Comparison of ENCODE assay signal across 13 cellular contexts in genomic region chr7:100433592-100434296, GRCh38. TPM values are rescaled to one million over a fixed set of nuclear protein-coding genes. Genes with fewer than 3 reads are reported as not detected.
DNase-seq lines count a peak whose midpoint lies in the region; ATAC-seq and TF ChIP-seq lines count a peak whose summit lies in the region.
"Had no signal": no experiment of that assay in that cellular context is flagged by ENCODE, and none has a peak within 500 bp of the region (broad histone marks: within the 10 kb centered on the region; RNA-seq: fewer than 3 reads in every experiment).

No MANE protein-coding gene starts in this region.

- peak overlapping the region; percentile 23 for H3K27ac ChIP-seq in left ventricle myocardium inferior (replicated peaks)
- no peak overlapping the region for H3K27ac ChIP-seq in right atrium auricular region
- no peak overlapping the region for H3K27ac ChIP-seq in aorta (ENCODE audit: low read depth in 1 of 2, low read length in 2 of 2)
- H3K27ac ChIP-seq in prostate gland = peak overlapping the region in 1 of 2 donors; percentile 35

- H3K36me3 Mint-ChIP-seq in T-helper 2 cell treated with Interferon-gamma antibody and Interleukin-4, amounts not matched to agents 5 μg/mL and 100 μg/mL, for 36 hours (ENCODE audit: low read depth) = peaks cover 50% of the 10 kb centered on the region
- peaks cover 0 to 13% (median 4%) of the 10 kb centered on the region in 3 donors for H3K36me3 Mint-ChIP-seq in immature natural killer cell

- peaks cover 5% of the 10 kb centered on the region for H3K27me3 Mint-ChIP-seq in T-helper 2 cell treated with Interferon-gamma antibody and Interleukin-4, amounts not matched to agents 5 μg/mL and 100 μg/mL, for 36 hours (ENCODE audit: low read depth)
- H3K27me3 Mint-ChIP-seq in immature natural killer cell (ENCODE audit: low read depth in 3 of 3) = peaks cover 23 to 26% (median 25%) of the 10 kb centered on the region in 3 donors

- peaks cover 23% of the 10 kb centered on the region for H3K36me3 ChIP-seq in left ventricle myocardium inferior
- peaks cover 21% of the 10 kb centered on the region for H3K36me3 ChIP-seq in right atrium auricular region
- no peaks in the 10 kb centered on the region for H3K36me3 ChIP-seq in aorta (ENCODE audit: control insufficient read depth in 1 of 2, insufficient read depth in 2 of 2, low read length in 1 of 2)
- peaks cover 48% of the 10 kb centered on the region for H3K36me3 ChIP-seq in MG63
- H3K36me3 ChIP-seq in prostate gland = peaks cover 5 to 7% of the 10 kb centered on the region in 2 donors

- no peaks in the 10 kb centered on the region for H3K9me3 ChIP-seq in left ventricle myocardium inferior (replicated peaks)
- no peaks in the 10 kb centered on the region for H3K9me3 ChIP-seq in right atrium auricular region
- H3K9me3 ChIP-seq in aorta (ENCODE audit: control insufficient read depth, low read length) = no peaks in the 10 kb centered on the region
- H3K9me3 ChIP-seq in MG63 = no peaks in the 10 kb centered on the region
- no peaks in the 10 kb centered on the region for H3K9me3 ChIP-seq in prostate gland
- H3K9me3 ChIP-seq: body of pancreas had no signal

- peaks cover 67% of the 10 kb centered on the region for H3K4me1 ChIP-seq in left ventricle myocardium inferior
- peaks cover 0 to 41% of the 10 kb centered on the region in 2 donors for H3K4me1 ChIP-seq in right atrium auricular region
- no peaks in the 10 kb centered on the region for H3K4me1 ChIP-seq in aorta (ENCODE audit: control insufficient read depth in 1 of 2, insufficient read depth in 2 of 2, low read length in 2 of 2)
- peaks cover 29% of the 10 kb centered on the region for H3K4me1 ChIP-seq in prostate gland (replicated peaks)

- peak overlapping the region; percentile 91 for H3K27ac Mint-ChIP-seq in T-helper 2 cell treated with Interferon-gamma antibody and Interleukin-4, amounts not matched to agents 5 μg/mL and 100 μg/mL, for 36 hours
- peak overlapping the region; percentile 87 to 96 (median 94) for H3K27ac Mint-ChIP-seq in immature natural killer cell

- intact Hi-C loops in left ventricle myocardium inferior (cut with micrococcal nuclease) = no loop called here
- intact Hi-C loops in aorta (cut with DNase I) = no loop called here
- intact Hi-C loops in prostate gland (cut with DNase I) = no loop called here

- no peaks in the 10 kb centered on the region for H3K27me3 ChIP-seq in left ventricle myocardium inferior (ENCODE audit: low read depth)
- no peaks in the 10 kb centered on the region for H3K27me3 ChIP-seq in right atrium auricular region
- H3K27me3 ChIP-seq in aorta (ENCODE audit: control insufficient read depth in 1 of 2, insufficient read depth in 2 of 2, low read length in 1 of 2) = no peaks in the 10 kb centered on the region
- no peaks in the 10 kb centered on the region for H3K27me3 ChIP-seq in MG63
- no peaks in the 10 kb centered on the region for H3K27me3 ChIP-seq in prostate gland (replicated peaks; ENCODE audit: insufficient read depth)
- H3K27me3 ChIP-seq: body of pancreas had no signal

- no peak for ATAC-seq in aorta (ENCODE audit: low FRiP score)
- ATAC-seq: body of pancreas had no signal

- TF ChIP-seq CTCF in left ventricle myocardium inferior (IDR thresholded peaks at IDR 0.05; ENCODE audit: borderline replicate concordance) (no peak), right atrium auricular region (IDR thresholded peaks at IDR 0.05) (no peak), prostate gland (IDR thresholded peaks at IDR 0.05) (no peak)

- TF ChIP-seq POLR2A in prostate gland (IDR thresholded peaks at IDR 0.05) = no peak

- H3K4me3 ChIP-seq in left ventricle myocardium inferior (no peak overlapping the region), right atrium auricular region (no peak overlapping the region), aorta (ENCODE audit: low read length in 2 of 2) (no peak overlapping the region), MG63 (no peak overlapping the region), prostate gland (no peak overlapping the region)
- H3K4me3 ChIP-seq: body of pancreas had no signal

- H3K4me1 Mint-ChIP-seq in T-helper 2 cell treated with Interferon-gamma antibody and Interleukin-4, amounts not matched to agents 5 μg/mL and 100 μg/mL, for 36 hours (ENCODE audit: low read depth) = peaks cover 37% of the 10 kb centered on the region
- peaks cover 53 to 57% of the 10 kb centered on the region in 2 donors for H3K4me1 Mint-ChIP-seq in immature natural killer cell

- DNase-seq in left ventricle myocardium inferior (no peak), right atrium auricular region (ENCODE audit: low spot score) (no peak), immature natural killer cell (no peak), aorta (peak; percentile 27 to 57), MG63 (no peak), C1 segment of cervical spinal cord (lab: John Stamatoyannopoulos, UW) (no peak), prostate gland (ENCODE audit: low spot score) (no peak)
- DNase-seq in T-helper 2 cell treated with Interferon-gamma antibody and Interleukin-4, amounts not matched to agents 5 μg/mL and 100 μg/mL, for 36 hours (ENCODE audit: low spot score) = no peak
- DNase-seq: activated CD4-positive, CD25-positive, alpha-beta regulatory T cell; NCI-H2171; nucleus accumbens had no signal

- H3K9me3 Mint-ChIP-seq in T-helper 2 cell treated with Interferon-gamma antibody and Interleukin-4, amounts not matched to agents 5 μg/mL and 100 μg/mL, for 36 hours = no peaks in the 10 kb centered on the region
- no peaks in the 10 kb centered on the region for H3K9me3 Mint-ChIP-seq in immature natural killer cell

- peak overlapping the region; percentile 87 for H3K4me3 Mint-ChIP-seq in T-helper 2 cell treated with Interferon-gamma antibody and Interleukin-4, amounts not matched to agents 5 μg/mL and 100 μg/mL, for 36 hours
- H3K4me3 Mint-ChIP-seq in immature natural killer cell = peak overlapping the region; percentile 50 to 89 (median 86)

- 78 to 80% methylated on average over 10 of the region's 10 CpGs for WGBS in aorta, 2 donors
- 62% methylated on average over 10 of the region's 10 CpGs for WGBS in prostate gland

RNA-seq across cellular contexts. Expression of gene PPP1R35, which starts 2.6 kb away (rescaled TPM):
- total RNA-seq in left ventricle myocardium inferior = 10.8 TPM
- 10 to 100 TPM; 18.7 to 20.2 TPM for total RNA-seq in right atrium auricular region
- polyA plus RNA-seq in immature natural killer cell = 10 to 100 TPM; 25.7 to 42.2 (median 41.8) TPM
- total RNA-seq in aorta = 10 to 100 TPM; 24.7 to 29.7 TPM
- polyA plus RNA-seq in aorta = 10 to 100 TPM; 16.0 to 69.5 TPM
- 12.9 and 25.1 TPM in 2 replicates for total RNA-seq in MG63 (2014; rRNA removed; shearing (Covaris generic); ENCODE audit: low replicate concordance)
- 10 to 100 TPM; 44.1 to 60.5 TPM for total RNA-seq in prostate gland

RNA-seq across cellular contexts. Expression of gene MEPCE, which starts 4.1 kb away (rescaled TPM):
- total RNA-seq in left ventricle myocardium inferior = 23.6 TPM
- total RNA-seq in right atrium auricular region = 10 to 100 TPM; 12.6 to 21.9 TPM
- 10 to 100 TPM in 1 of 3 donors, 1 to 10 TPM in 2; 3.0 to 12.1 (median 8.3) TPM for polyA plus RNA-seq in immature natural killer cell
- 10 to 100 TPM; 26.3 to 31.8 TPM for total RNA-seq in aorta
- polyA plus RNA-seq in aorta = 10 to 100 TPM; 13.0 to 27.2 TPM
- total RNA-seq in MG63 (2014; rRNA removed; shearing (Covaris generic); ENCODE audit: low replicate concordance) = 46.1 and 57.3 TPM in 2 replicates
- 10 to 100 TPM; 24.2 to 62.8 TPM for total RNA-seq in prostate gland

RNA-seq across cellular contexts. Expression of gene ZCWPW1, which starts 5.2 kb away (rescaled TPM):
- total RNA-seq in left ventricle myocardium inferior = 4.6 TPM
- 1 to 10 TPM; 2.1 to 8.5 TPM for total RNA-seq in right atrium auricular region
- polyA plus RNA-seq in immature natural killer cell = 1 to 10 TPM; 4.1 to 5.9 (median 5.7) TPM
- 1 to 10 TPM; 2.2 to 4.4 TPM for total RNA-seq in aorta
- 10 to 100 TPM in 1 of 2 donors, 1 to 10 TPM in 1; 4.0 to 18.7 TPM for polyA plus RNA-seq in aorta
- 5.1 and 6.8 TPM in 2 replicates for total RNA-seq in MG63 (2014; rRNA removed; shearing (Covaris generic); ENCODE audit: low replicate concordance)
- total RNA-seq in prostate gland = 10 to 100 TPM in 1 of 2 donors, 1 to 10 TPM in 1; 5.5 to 34.6 TPM

RNA-seq across cellular contexts. Expression of gene SPACDR, which starts 30.3 kb away (rescaled TPM):
- total RNA-seq in left ventricle myocardium inferior (0.88 TPM), right atrium auricular region (not detected), aorta (1 to 10 TPM; 1.0 to 2.0 TPM), prostate gland (10 to 100 TPM in 1 of 2 donors, not detected in 1; 11.9 TPM)
- polyA plus RNA-seq in immature natural killer cell (1 to 10 TPM in 1 of 3 donors, under 1 TPM in 1, not detected in 1; 0.43 to 2.2 TPM), aorta (under 1 TPM in 1 of 2 donors, not detected in 1; 0.31 TPM)
- 0.56 TPM in 1 of 2 replicates, not detected in the other for total RNA-seq in MG63 (2014; rRNA removed; shearing (Covaris generic); ENCODE audit: low replicate concordance)
- total RNA-seq: urinary bladder had no signal

RNA-seq across cellular contexts. Expression of gene TSC22D4, which starts 45.3 kb away (rescaled TPM):
- total RNA-seq in left ventricle myocardium inferior (47.5 TPM), right atrium auricular region (10 to 100 TPM; 26.2 to 34.6 TPM), aorta (10 to 100 TPM; 31.2 to 46.5 TPM), prostate gland (100 to 1,000 TPM in 1 of 2 donors, 10 to 100 TPM in 1; 77.6 to 152 TPM)
- polyA plus RNA-seq in immature natural killer cell (10 to 100 TPM; 32.4 to 42.2 (median 35.3) TPM), aorta (10 to 100 TPM; 18.8 to 35.5 TPM)
- total RNA-seq in MG63 (2014; rRNA removed; shearing (Covaris generic); ENCODE audit: low replicate concordance) = 5.7 and 27.7 TPM in 2 replicates

Comparison
In these comparisons a context has a peak if more than half of its experiments do, and no peak if none do; other contexts are left out.
1. DNase-seq: peak in aorta (2 of 2); none in left ventricle myocardium inferior (single experiment), right atrium auricular region (single experiment), T-helper 2 cell treated with Interferon-gamma antibody and Interleukin-4, amounts not matched to agents 5 μg/mL and 100 μg/mL, for 36 hours (single experiment), immature natural killer cell (0 of 3), MG63 (single experiment), C1 segment of cervical spinal cord (0 of 14) and prostate gland (single experiment).